Comparison of ENCODE assay signal across 8 cellular contexts in genomic region chr1:12615916-12616708, GRCh38. TPM values are rescaled to one million over a fixed set of nuclear protein-coding genes. Genes with fewer than 3 reads are reported as not detected.
DNase-seq lines count a peak whose midpoint lies in the region; ATAC-seq, FAIRE-seq and TF ChIP-seq lines count a peak whose summit lies in the region.

No MANE protein-coding gene starts in this region.

- H3K27me3 ChIP-seq in MG63 (no peaks in the 10 kb centered on the region), small intestine (ENCODE audit: control insufficient read depth in 2 of 2, insufficient read depth in 2 of 2, low read length in 2 of 2) (no peaks in the 10 kb centered on the region)

- TF ChIP-seq CTCF in brain (conservative IDR thresholded peaks at IDR 0.05): no peak

- peaks cover 0 to 12% (median 0%) of the 10 kb centered on the region in 5 experiments for H3K9me3 Mint-ChIP-seq in brain

- 8 to 16% (median 11%) methylated on average over 16 of the region's 16 CpGs for WGBS in small intestine, 3 donors

- peaks cover 2 to 4% of the 10 kb centered on the region in 2 donors for H3K4me1 ChIP-seq in small intestine (ENCODE audit: control insufficient read depth in 2 of 2, insufficient read depth in 1 of 2, low read depth in 1 of 2, low read length in 1 of 2)

- H3K36me3 ChIP-seq in MG63 (peaks cover 54% of the 10 kb centered on the region), small intestine (ENCODE audit: control insufficient read depth in 2 of 2, insufficient read depth in 2 of 2, low read length in 2 of 2) (no peaks in the 10 kb centered on the region)

- H3K27me3 Mint-ChIP-seq in brain: peaks cover 37% of the 10 kb centered on the region

- peaks cover 34% of the 10 kb centered on the region for H3K36me3 Mint-ChIP-seq in brain

- no peak for ATAC-seq in GM18498 (IDR thresholded peaks at IDR 0.05; ENCODE audit: unreplicated experiment)
- no peak for ATAC-seq in GM21423 (IDR thresholded peaks at IDR 0.05; ENCODE audit: unreplicated experiment)

- peaks cover 57% of the 10 kb centered on the region for H3K4me1 Mint-ChIP-seq in brain

- H3K9me3 ChIP-seq in MG63 (no peaks in the 10 kb centered on the region), small intestine (ENCODE audit: control insufficient read depth, low read depth) (no peaks in the 10 kb centered on the region)

- peak overlapping the region; percentile 93 to 98 (median 96) for H3K4me3 Mint-ChIP-seq in brain

- DNase-seq in DMS53 treated with DMSO at 0.1 percent for 48 hours (lab: John Stamatoyannopoulos, UW; ENCODE audit: unreplicated experiment) (peak; percentile 41), MG63 (peak; percentile 73), islet precursor cell (peak; percentile 92), small intestine (peak; percentile 87)
- DNase-seq in activated CD4-positive, CD25-positive, alpha-beta regulatory T cell treated with anti-CD3 and anti-CD28 coated beads, Interleukin-2, amount 50 U/mL, for 72 hours: no peak

- H3K27ac ChIP-seq in small intestine (ENCODE audit: low read depth in 1 of 2, low read length in 1 of 2): peak overlapping the region; percentile 95 to 97

- H3K4me3 ChIP-seq in MG63 (peak overlapping the region; percentile 94), small intestine (ENCODE audit: low read depth in 1 of 2, low read length in 2 of 2) (peak overlapping the region; percentile 64 to 70)

- no peak for FAIRE-seq in small intestine (lab: Jason Lieb, UNC)

- peak overlapping the region; percentile 72 to 95 (median 94) for H3K27ac Mint-ChIP-seq in brain

RNA-seq across cellular contexts. Expression of gene DHRS3, which starts 1.9 kb away (rescaled TPM):
- total RNA-seq in MG63 (2014; rRNA removed; shearing (Covaris generic); ENCODE audit: low replicate concordance): 229 and 317 TPM in 2 replicates
- polyA plus RNA-seq in brain (ENCODE audit: insufficient read depth, low read depth, low replicate concordance): 15.9 TPM
- 10 to 100 TPM; 56.0 to 87.0 (median 71.1) TPM for polyA plus RNA-seq in small intestine

RNA-seq across cellular contexts. Expression of gene AADACL4, which starts 27.8 kb away (rescaled TPM):
- total RNA-seq in MG63 (2014; rRNA removed; shearing (Covaris generic); ENCODE audit: low replicate concordance): not detected in 2 replicates
- not detected for polyA plus RNA-seq in brain (ENCODE audit: insufficient read depth, low read depth, low replicate concordance)
- not detected for polyA plus RNA-seq in small intestine
